In the genomic region with DNA sequence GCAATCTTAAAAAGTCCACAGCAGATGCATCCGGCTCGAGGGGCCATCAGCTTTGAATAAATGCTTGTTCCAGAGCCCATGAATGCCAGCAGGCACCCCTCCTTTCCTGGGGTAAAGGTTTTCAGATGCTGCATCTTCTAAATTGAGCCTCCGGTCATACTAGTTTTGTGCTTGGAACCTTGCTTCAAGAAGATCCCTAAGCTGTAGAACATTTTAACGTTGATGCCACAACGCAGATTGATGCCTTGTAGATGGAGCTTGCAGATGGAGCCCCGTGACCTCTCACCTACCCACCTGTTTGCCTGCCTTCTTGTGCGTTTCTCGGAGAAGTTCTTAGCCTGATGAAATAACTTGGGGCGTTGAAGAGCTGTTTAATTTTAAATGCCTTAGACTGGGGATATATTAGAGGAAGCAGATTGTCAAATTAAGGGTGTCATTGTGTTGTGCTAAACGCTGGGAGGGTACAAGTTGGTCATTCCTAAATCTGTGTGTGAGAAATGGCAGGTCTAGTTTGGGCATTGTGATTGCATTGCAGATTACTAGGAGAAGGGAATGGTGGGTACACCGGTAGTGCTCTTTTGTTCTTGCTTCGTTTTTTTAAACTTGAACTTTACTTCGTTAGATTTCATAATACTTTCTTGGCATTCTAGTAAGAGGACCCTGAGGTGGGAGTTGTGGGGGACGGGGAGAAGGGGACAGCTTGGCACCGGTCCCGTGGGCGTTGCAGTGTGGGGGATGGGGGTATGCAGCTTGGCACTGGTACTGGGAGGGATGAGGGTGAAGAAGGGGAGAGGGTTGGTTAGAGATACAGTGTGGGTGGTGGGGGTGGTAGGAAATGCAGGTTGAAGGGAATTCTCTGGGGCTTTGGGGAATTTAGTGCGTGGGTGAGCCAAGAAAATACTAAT, we compare ENCODE assay signal across 1 cellular context.
TF ChIP-seq lines count a peak whose summit lies in the region.

No MANE protein-coding gene starts in this region.

TF ChIP-seq in GM12878, 131 proteins besides CTCF, POLR2A, EP300 and RAD21 (continued from another document):
- TF ChIP-seq, protein P1, sequence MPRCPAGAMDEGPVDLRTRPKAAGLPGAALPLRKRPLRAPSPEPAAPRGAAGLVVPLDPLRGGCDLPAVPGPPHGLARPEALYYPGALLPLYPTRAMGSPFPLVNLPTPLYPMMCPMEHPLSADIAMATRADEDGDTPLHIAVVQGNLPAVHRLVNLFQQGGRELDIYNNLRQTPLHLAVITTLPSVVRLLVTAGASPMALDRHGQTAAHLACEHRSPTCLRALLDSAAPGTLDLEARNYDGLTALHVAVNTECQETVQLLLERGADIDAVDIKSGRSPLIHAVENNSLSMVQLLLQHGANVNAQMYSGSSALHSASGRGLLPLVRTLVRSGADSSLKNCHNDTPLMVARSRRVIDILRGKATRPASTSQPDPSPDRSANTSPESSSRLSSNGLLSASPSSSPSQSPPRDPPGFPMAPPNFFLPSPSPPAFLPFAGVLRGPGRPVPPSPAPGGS (IDR thresholded peaks at IDR 0.05; ENCODE audit: borderline replicate concordance, insufficient read depth, low read depth, low read length, poor library complexity, severe bottlenecking), result peak; percentile 35
- TF ChIP-seq MYB (IDR thresholded peaks at IDR 0.05; ENCODE audit: borderline replicate concordance, low read depth, low read length) (peak; percentile 57; the same call in 1 of the 2 replicates), BHLHE40 (IDR thresholded peaks at IDR 0.05; ENCODE audit: borderline replicate concordance in 1 of 2, low read depth in 2 of 2, low read length in 1 of 2) (peak; percentile 2 to 5; a peak in 1 of 4 replicates), ZBED1 (IDR thresholded peaks at IDR 0.05; ENCODE audit: borderline replicate concordance) (peak; percentile 46; the same call in 1 of the 2 replicates), MEF2A (IDR thresholded peaks at IDR 0.05; ENCODE audit: insufficient read depth, low read depth, low read length) (0 out of 2 replicates have a peak, but pooled peaks have one; percentile 21), SMAD1 (IDR thresholded peaks at IDR 0.05; ENCODE audit: low read depth, partially characterized antibody) (peak; percentile 87), POU2F2 (IDR thresholded peaks at IDR 0.05; ENCODE audit: borderline replicate concordance, low read depth, low read length) (peak; percentile 67), POLR2AphosphoS5 (IDR thresholded peaks at IDR 0.05; ENCODE audit: low read length) (peak; percentile 77), NR2C1 (IDR thresholded peaks at IDR 0.05) (peak; percentile 24; the same call in 1 of the 2 replicates), IKZF2 (IDR thresholded peaks at IDR 0.05) (peak; percentile 41 to 52; a peak in 2 of 4 replicates), CHD1 (IDR thresholded peaks at IDR 0.05; ENCODE audit: low read depth, low read length) (peak; percentile 50), GATAD2B (conservative IDR thresholded peaks at IDR 0.05; ENCODE audit: low read depth) (no peak), NR2F1 (conservative IDR thresholded peaks at IDR 0.05) (peak; percentile 54)
- TF ChIP-seq, protein P2, sequence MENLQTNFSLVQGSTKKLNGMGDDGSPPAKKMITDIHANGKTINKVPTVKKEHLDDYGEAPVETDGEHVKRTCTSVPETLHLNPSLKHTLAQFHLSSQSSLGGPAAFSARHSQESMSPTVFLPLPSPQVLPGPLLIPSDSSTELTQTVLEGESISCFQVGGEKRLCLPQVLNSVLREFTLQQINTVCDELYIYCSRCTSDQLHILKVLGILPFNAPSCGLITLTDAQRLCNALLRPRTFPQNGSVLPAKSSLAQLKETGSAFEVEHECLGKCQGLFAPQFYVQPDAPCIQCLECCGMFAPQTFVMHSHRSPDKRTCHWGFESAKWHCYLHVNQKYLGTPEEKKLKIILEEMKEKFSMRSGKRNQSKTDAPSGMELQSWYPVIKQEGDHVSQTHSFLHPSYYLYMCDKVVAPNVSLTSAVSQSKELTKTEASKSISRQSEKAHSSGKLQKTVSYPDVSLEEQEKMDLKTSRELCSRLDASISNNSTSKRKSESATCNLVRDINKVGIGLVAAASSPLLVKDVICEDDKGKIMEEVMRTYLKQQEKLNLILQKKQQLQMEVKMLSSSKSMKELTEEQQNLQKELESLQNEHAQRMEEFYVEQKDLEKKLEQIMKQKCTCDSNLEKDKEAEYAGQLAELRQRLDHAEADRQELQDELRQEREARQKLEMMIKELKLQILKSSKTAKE (IDR thresholded peaks at IDR 0.05; ENCODE audit: low read depth, poor library complexity, severe bottlenecking), result no peak
- TF ChIP-seq, protein P3, sequence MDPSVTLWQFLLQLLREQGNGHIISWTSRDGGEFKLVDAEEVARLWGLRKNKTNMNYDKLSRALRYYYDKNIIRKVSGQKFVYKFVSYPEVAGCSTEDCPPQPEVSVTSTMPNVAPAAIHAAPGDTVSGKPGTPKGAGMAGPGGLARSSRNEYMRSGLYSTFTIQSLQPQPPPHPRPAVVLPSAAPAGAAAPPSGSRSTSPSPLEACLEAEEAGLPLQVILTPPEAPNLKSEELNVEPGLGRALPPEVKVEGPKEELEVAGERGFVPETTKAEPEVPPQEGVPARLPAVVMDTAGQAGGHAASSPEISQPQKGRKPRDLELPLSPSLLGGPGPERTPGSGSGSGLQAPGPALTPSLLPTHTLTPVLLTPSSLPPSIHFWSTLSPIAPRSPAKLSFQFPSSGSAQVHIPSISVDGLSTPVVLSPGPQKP (IDR thresholded peaks at IDR 0.05; ENCODE audit: low read depth, low read length), result 0 out of 2 replicates have a peak, but pooled peaks have one; percentile 19
- TF ChIP-seq, protein P4, sequence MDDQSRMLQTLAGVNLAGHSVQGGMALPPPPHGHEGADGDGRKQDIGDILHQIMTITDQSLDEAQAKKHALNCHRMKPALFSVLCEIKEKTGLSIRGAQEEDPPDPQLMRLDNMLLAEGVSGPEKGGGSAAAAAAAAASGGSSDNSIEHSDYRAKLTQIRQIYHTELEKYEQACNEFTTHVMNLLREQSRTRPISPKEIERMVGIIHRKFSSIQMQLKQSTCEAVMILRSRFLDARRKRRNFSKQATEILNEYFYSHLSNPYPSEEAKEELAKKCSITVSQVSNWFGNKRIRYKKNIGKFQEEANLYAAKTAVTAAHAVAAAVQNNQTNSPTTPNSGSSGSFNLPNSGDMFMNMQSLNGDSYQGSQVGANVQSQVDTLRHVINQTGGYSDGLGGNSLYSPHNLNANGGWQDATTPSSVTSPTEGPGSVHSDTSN (IDR thresholded peaks at IDR 0.05; ENCODE audit: insufficient replicate concordance, low read depth, low read length), result peak; percentile 35
- TF ChIP-seq, protein P5, sequence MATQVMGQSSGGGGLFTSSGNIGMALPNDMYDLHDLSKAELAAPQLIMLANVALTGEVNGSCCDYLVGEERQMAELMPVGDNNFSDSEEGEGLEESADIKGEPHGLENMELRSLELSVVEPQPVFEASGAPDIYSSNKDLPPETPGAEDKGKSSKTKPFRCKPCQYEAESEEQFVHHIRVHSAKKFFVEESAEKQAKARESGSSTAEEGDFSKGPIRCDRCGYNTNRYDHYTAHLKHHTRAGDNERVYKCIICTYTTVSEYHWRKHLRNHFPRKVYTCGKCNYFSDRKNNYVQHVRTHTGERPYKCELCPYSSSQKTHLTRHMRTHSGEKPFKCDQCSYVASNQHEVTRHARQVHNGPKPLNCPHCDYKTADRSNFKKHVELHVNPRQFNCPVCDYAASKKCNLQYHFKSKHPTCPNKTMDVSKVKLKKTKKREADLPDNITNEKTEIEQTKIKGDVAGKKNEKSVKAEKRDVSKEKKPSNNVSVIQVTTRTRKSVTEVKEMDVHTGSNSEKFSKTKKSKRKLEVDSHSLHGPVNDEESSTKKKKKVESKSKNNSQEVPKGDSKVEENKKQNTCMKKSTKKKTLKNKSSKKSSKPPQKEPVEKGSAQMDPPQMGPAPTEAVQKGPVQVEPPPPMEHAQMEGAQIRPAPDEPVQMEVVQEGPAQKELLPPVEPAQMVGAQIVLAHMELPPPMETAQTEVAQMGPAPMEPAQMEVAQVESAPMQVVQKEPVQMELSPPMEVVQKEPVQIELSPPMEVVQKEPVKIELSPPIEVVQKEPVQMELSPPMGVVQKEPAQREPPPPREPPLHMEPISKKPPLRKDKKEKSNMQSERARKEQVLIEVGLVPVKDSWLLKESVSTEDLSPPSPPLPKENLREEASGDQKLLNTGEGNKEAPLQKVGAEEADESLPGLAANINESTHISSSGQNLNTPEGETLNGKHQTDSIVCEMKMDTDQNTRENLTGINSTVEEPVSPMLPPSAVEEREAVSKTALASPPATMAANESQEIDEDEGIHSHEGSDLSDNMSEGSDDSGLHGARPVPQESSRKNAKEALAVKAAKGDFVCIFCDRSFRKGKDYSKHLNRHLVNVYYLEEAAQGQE (IDR thresholded peaks at IDR 0.05; ENCODE audit: low read depth, low read length), result 0 out of 2 replicates have a peak, but pooled peaks have one; percentile 4
